ENCODE assay signal across 11 cellular contexts in genomic region chr4:67714248-67714583, GRCh38. TPM values are rescaled to one million over a fixed set of nuclear protein-coding genes. Genes with fewer than 3 reads are reported as not detected.
DNase-seq lines count a peak whose midpoint lies in the region; ATAC-seq and TF ChIP-seq lines count a peak whose summit lies in the region.
"Had no signal": no experiment of that assay in that cellular context is flagged by ENCODE, and none has a peak within 500 bp of the region (broad histone marks: within the 10 kb centered on the region; RNA-seq: fewer than 3 reads in every experiment).

No MANE protein-coding gene starts in this region.

- H3K36me3 Mint-ChIP-seq in CD8-positive, alpha-beta memory T cell = peaks cover 5 to 43% (median 9%) of the 10 kb centered on the region in 3 donors

- H3K4me1 Mint-ChIP-seq in CD8-positive, alpha-beta memory T cell = peaks cover 11 to 36% (median 21%) of the 10 kb centered on the region in 3 donors

- peaks cover 3% of the 10 kb centered on the region; the same call in 1 of the 2 replicates for H3K79me2 ChIP-seq in OCI-LY7 (ENCODE audit: insufficient read depth, low read depth, low read length)

- H3K9me3 ChIP-seq in CD8-positive, alpha-beta memory T cell (ENCODE audit: low read length) = no peaks in the 10 kb centered on the region
- H3K9me3 ChIP-seq in OCI-LY7 (ENCODE audit: low read length) = peaks cover 2% of the 10 kb centered on the region; the same call in 1 of the 2 replicates

- no peak overlapping the region for H3K4me3 Mint-ChIP-seq in CD8-positive, alpha-beta memory T cell

- no peaks in the 10 kb centered on the region for H3K27me3 ChIP-seq in CD8-positive, alpha-beta memory T cell (ENCODE audit: insufficient read depth, low read length, poor library complexity, severe bottlenecking)

- TF ChIP-seq CTCF in epithelial cell of proximal tubule (conservative IDR thresholded peaks at IDR 0.05; ENCODE audit: low read depth, low read length) (no peak), OCI-LY7 (conservative IDR thresholded peaks at IDR 0.05; ENCODE audit: low read length) (no peak)

- H3K4me1 ChIP-seq in CD8-positive, alpha-beta memory T cell (ENCODE audit: insufficient read depth, low read length) = no peaks in the 10 kb centered on the region
- H3K4me1 ChIP-seq in OCI-LY7 (ENCODE audit: insufficient read depth, low read length, poor library complexity, severe bottlenecking) = no peaks in the 10 kb centered on the region

- intact Hi-C loops in OCI-LY7 (cut with micrococcal nuclease; ENCODE audit: unreplicated experiment) = no loop called here

- no peaks in the 10 kb centered on the region for H4K20me1 ChIP-seq in OCI-LY7 (ENCODE audit: insufficient read depth, low read length)

- no peak overlapping the region for H3K27ac Mint-ChIP-seq in CD8-positive, alpha-beta memory T cell

- no peaks in the 10 kb centered on the region for H3K9me2 ChIP-seq in OCI-LY7 (ENCODE audit: insufficient read depth, low read length)

- no peak overlapping the region for H3K4me3 ChIP-seq in CD8-positive, alpha-beta memory T cell (ENCODE audit: low read length)
- no peak overlapping the region for H3K4me3 ChIP-seq in epithelial cell of proximal tubule (ENCODE audit: low read depth, low read length)
- H3K4me3 ChIP-seq in OCI-LY7 (ENCODE audit: low read depth, low read length, poor library complexity, severe bottlenecking) = no peak overlapping the region
- H3K4me3 ChIP-seq: lung had no signal

- no peaks in the 10 kb centered on the region for H3K27me3 Mint-ChIP-seq in CD8-positive, alpha-beta memory T cell

- CTCF ChIA-PET in CD8-positive, alpha-beta memory T cell (lab: Charles Lee) = no interaction called here
- CTCF ChIA-PET in OCI-LY7 (lab: Charles Lee; ENCODE audit: unreplicated experiment) = no interaction called here

- POLR2A ChIA-PET in CD8-positive, alpha-beta memory T cell (lab: Charles Lee) = no interaction called here
- POLR2A ChIA-PET in OCI-LY7 (lab: Charles Lee) = interaction anchor here (0.7 kb wide), 1 partner anchor 8 kb away, joined by 4 read pairs; no protein-coding TSS in a partner anchor

- no peaks in the 10 kb centered on the region for H3K9me3 Mint-ChIP-seq in CD8-positive, alpha-beta memory T cell

- ATAC-seq in GM19395 (IDR thresholded peaks at IDR 0.05; ENCODE audit: unreplicated experiment) (peak; percentile 44), HG03469 (IDR thresholded peaks at IDR 0.05; ENCODE audit: unreplicated experiment) (peak; percentile 60), HG03280 (IDR thresholded peaks at IDR 0.05; ENCODE audit: unreplicated experiment) (no peak)

- BruUV-seq in OCI-LY7 (replicated peaks; lab: Mats Ljungman, UMichigan) = no TSS peak

- DNase-seq in CD8-positive, alpha-beta memory T cell = no peak
- DNase-seq in epithelial cell of proximal tubule (ENCODE audit: low read depth) (peak; percentile 37), OCI-LY7 (ENCODE audit: low spot score) (no peak), KG1 (lab: John Stamatoyannopoulos, UW) (no peak), NCI-H69 (lab: John Stamatoyannopoulos, UW) (no peak)
- DNase-seq: DMS79 treated with DMSO at 0.1 percent for 48 hours, NCI-H510A treated with DMSO at 0.1 percent for 48 hours had no signal

- H2AFZ ChIP-seq in OCI-LY7 (ENCODE audit: low read length) = no peak overlapping the region

- peak overlapping the region; percentile 43 for H3K27ac ChIP-seq in CD8-positive, alpha-beta memory T cell (ENCODE audit: low read depth, low read length)
- H3K27ac ChIP-seq in OCI-LY7 (ENCODE audit: low read depth, low read length, poor library complexity, severe bottlenecking) = no peak overlapping the region

- H3K4me2 ChIP-seq in OCI-LY7 (ENCODE audit: low read length) = no peak overlapping the region

- peaks cover 7% of the 10 kb centered on the region for H3K36me3 ChIP-seq in CD8-positive, alpha-beta memory T cell (ENCODE audit: insufficient read depth, low read length)
- peaks cover 8% of the 10 kb centered on the region; the same call in 1 of the 2 replicates for H3K36me3 ChIP-seq in OCI-LY7 (ENCODE audit: insufficient read depth, low read length)

RNA-seq across cellular contexts. Expression of gene UBA6, which starts 13.3 kb away (rescaled TPM):
- 10 to 100 TPM; 69.6 to 71.6 TPM for total RNA-seq in CD8-positive, alpha-beta memory T cell
- polyA plus RNA-seq in CD8-positive, alpha-beta memory T cell = 23.3 TPM
- total RNA-seq in epithelial cell of proximal tubule (69.2 and 100 TPM in 2 replicates), OCI-LY7 (2022) (92.4 and 92.7 TPM in 2 replicates)
- total RNA-seq in OCI-LY7 (2014; rRNA removed; shearing (Covaris generic)) = 40.6 and 49.3 TPM in 2 replicates

RNA-seq across cellular contexts. Expression of gene GNRHR, which starts 40.0 kb away (rescaled TPM):
- not detected for total RNA-seq in CD8-positive, alpha-beta memory T cell
- not detected for polyA plus RNA-seq in CD8-positive, alpha-beta memory T cell
- total RNA-seq in epithelial cell of proximal tubule = not detected in 2 replicates
- not detected in 2 replicates for total RNA-seq in OCI-LY7 (2014; rRNA removed; shearing (Covaris generic))
- not detected in 2 replicates for total RNA-seq in OCI-LY7 (2022)
- total RNA-seq: lung had no signal
- polyA plus RNA-seq: lung had no signal
